In genomic region chrX:151814767-151815166, GRCh38 we compare ENCODE assay signal across 32 cellular contexts.
"Had no signal": no experiment of that assay in that cellular context is flagged by ENCODE, and none has a peak within 500 bp of the region (broad histone marks: within the 10 kb centered on the region; RNA-seq: fewer than 3 reads in every experiment).

No MANE protein-coding gene starts in this region.

- DNase-seq: activated B cell treated with CpG ODN at 0.5 μM for 24 hours; activated CD4-positive, alpha-beta memory T cell treated with anti-CD3 and anti-CD28 coated beads for 36 hours; activated CD4-positive, alpha-beta T cell treated with anti-CD3 and anti-CD28 coated beads for 4 hours; activated CD4-positive, alpha-beta T cell treated with anti-CD3 and anti-CD28 coated beads, Interleukin-2, amount 10 ng/mL, durations not matched to agents 24 days and 14 days; activated CD4-positive, alpha-beta T cell treated with anti-CD3 and anti-CD28 coated beads, Interleukin-2, amount 50 U/mL, for 1 hour; activated CD4-positive, alpha-beta T cell treated with anti-CD3 and anti-CD28 coated beads, Interleukin-2, amount 50 U/mL, for 4 hours; activated CD4-positive, CD25-positive, alpha-beta regulatory T cell treated with anti-CD3 and anti-CD28 coated beads, Interleukin-2, amount 50 U/mL, for 72 hours; activated CD8-positive, alpha-beta memory T cell treated with anti-CD3 and anti-CD28 coated beads, Interleukin-2, amount 50 U/mL, for 4 hours; activated CD8-positive, alpha-beta T cell treated with anti-CD3 and anti-CD28 coated beads for 36 hours; activated effector memory CD4-positive, alpha-beta T cell treated with anti-CD3 and anti-CD28 coated beads, Interleukin-2, amount 50 U/mL, for 16 hours; activated gamma-delta T cell treated with Interleukin-2 at 50 U/mL for 16 hours; activated naive CD4-positive, alpha-beta T cell; activated naive CD4-positive, alpha-beta T cell treated with anti-CD3 and anti-CD28 coated beads for 36 hours; activated naive CD4-positive, alpha-beta T cell treated with anti-CD3 and anti-CD28 coated beads, Interleukin-2, amount 50 U/mL, for 16 hours; activated naive CD8-positive, alpha-beta T cell treated with anti-CD3 and anti-CD28 coated beads for 36 hours; activated T-cell treated with anti-CD3 and anti-CD28 coated beads for 4 hours; activated T-cell treated with anti-CD3 and anti-CD28 coated beads, Interleukin-2, amount 50 U/mL, for 1 hour; activated T-cell treated with anti-CD3 and anti-CD28 coated beads, Interleukin-2, amount 50 U/mL, for 4 hours; activated T-cell treated with anti-CD3 and anti-CD28 coated beads, Interleukin-2, amount 50 U/mL, for 72 hours; adrenal gland; amniotic stem cell; aorta; body of pancreas; brain microvascular endothelial cell; central memory CD4-positive, alpha-beta T cell; T-helper 1 cell; T-helper 2 cell; T-helper 9 cell had no signal

- H3K27me3 ChIP-seq: adrenal gland, body of pancreas, brain microvascular endothelial cell had no signal

- H3K27ac ChIP-seq: adrenal gland, body of pancreas, brain microvascular endothelial cell, breast epithelium, VCaP had no signal

- H3K9me3 ChIP-seq: adrenal gland, body of pancreas, breast epithelium had no signal

- H3K36me3 ChIP-seq: adrenal gland, brain microvascular endothelial cell, breast epithelium had no signal

- H3K4me1 ChIP-seq: adrenal gland, body of pancreas, breast epithelium had no signal

- H3K4me3 ChIP-seq: adrenal gland, body of pancreas, breast epithelium had no signal

- ATAC-seq: activated CD8-positive, alpha-beta T cell treated with anti-CD3 and anti-CD28 coated beads for 36 hours; activated naive CD4-positive, alpha-beta T cell treated with anti-CD3 and anti-CD28 coated beads, Interleukin-2, amount 50 U/mL, for 72 hours; activated T-cell treated with anti-CD3 and anti-CD28 coated beads, Interleukin-2, amount 50 U/mL, for 4 hours; activated T-cell treated with anti-CD3 and anti-CD28 coated beads, Interleukin-2, amount 50 U/mL, for 72 hours; activated T-helper 17 cell treated with anti-CD3 and anti-CD28 coated beads, Interleukin-2, amount 50 U/mL, for 72 hours; body of pancreas had no signal
